8 cellular contexts compared by ENCODE assay signal in the genomic region with DNA sequence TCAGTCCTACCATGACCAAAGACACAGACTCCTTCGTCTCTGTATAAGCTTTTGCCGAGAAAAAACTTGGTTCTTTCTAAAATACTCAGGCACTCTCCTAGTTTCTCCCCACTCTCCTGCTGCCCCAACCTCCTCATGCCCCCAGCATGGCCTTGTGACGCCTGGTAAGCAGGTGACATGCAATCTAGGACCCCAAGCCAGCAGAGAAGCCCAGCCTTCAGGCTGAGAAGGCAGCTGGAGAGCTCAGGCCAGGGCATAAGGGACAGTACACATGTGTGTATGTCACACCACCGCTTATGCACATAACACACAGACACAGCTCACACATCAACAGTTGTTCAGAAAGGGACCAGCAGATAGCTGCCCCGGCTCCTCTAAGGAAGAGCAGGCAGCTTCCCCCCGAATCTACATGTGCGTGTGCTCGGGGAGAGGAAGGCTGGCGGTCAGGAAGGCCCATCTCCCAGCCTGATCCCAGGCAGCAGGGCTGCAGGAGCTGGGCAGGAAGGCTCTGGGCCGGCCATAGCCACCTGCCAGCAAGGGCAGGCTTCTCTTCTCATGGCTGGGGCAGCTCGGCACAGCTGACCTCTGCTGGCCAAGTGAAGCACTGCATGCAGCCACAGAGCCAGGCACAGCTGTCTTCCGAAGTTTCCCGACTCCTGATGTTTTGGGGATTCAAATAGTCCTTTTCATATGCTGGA.
A peak's percentile ranks its signal among the peaks of the same experiment; 100 is the strongest.
DNase-seq lines count a peak whose midpoint lies in the region; ATAC-seq and TF ChIP-seq lines count a peak whose summit lies in the region.

No MANE protein-coding gene starts in this region.

- no peak overlapping the region for H3K4me3 ChIP-seq in brain microvascular endothelial cell (ENCODE audit: low read depth, low read length)

- peak; percentile 100 for TF ChIP-seq CTCF in VCaP (conservative IDR thresholded peaks at IDR 0.05)
- peak; percentile 99 for TF ChIP-seq CTCF in brain microvascular endothelial cell (IDR thresholded peaks at IDR 0.05; ENCODE audit: low read depth, low read length, missing control alignments)

- in situ Hi-C loops in brain microvascular endothelial cell (cut with HindIII; ENCODE audit: low pct_ligation_motif_present, low sequenced_read_pairs), result no loop called here

- peaks cover 58% of the 10 kb centered on the region for H3K36me3 ChIP-seq in brain microvascular endothelial cell (replicated peaks)

- DNase-seq in DMS 273 (lab: John Stamatoyannopoulos, UW; ENCODE audit: unreplicated experiment) (peak; percentile 90), NCI-H1105 treated with DMSO at 0.1 percent for 48 hours (lab: John Stamatoyannopoulos, UW) (peak; percentile 35), brain microvascular endothelial cell (peak; percentile 43), inferior parietal cortex (ENCODE audit: extremely low spot score) (peak; percentile 71)
- DNase-seq in stimulated activated CD4-positive, alpha-beta T cell treated with anti-CD3 and anti-CD28 coated beads, Interleukin-15, amount 100 ng/mL, for 48 hours (ENCODE audit: low read depth in 2 of 2), result peak; percentile 22 to 50

- H3K27ac ChIP-seq in VCaP (peak overlapping the region; percentile 38; the same call in 1 of the 2 replicates), brain microvascular endothelial cell (no peak overlapping the region)

- ATAC-seq in GM21723 (IDR thresholded peaks at IDR 0.05; ENCODE audit: unreplicated experiment), result peak; percentile 80
- no peak for ATAC-seq in GM18520 (IDR thresholded peaks at IDR 0.05; ENCODE audit: unreplicated experiment)

- H3K27me3 ChIP-seq in brain microvascular endothelial cell (replicated peaks), result no peaks in the 10 kb centered on the region

Comparison
In these comparisons a context has a peak if more than half of its experiments do, and no peak if none do; other contexts are left out.
1. DNase-seq: peak in every context shown above with its lines; median percentile 90 in DMS 273; 71 in inferior parietal cortex; 43 in brain microvascular endothelial cell; 36 in stimulated activated CD4-positive, alpha-beta T cell treated with anti-CD3 and anti-CD28 coated beads, Interleukin-15, amount 100 ng/mL, for 48 hours; 35 in NCI-H1105 treated with DMSO at 0.1 percent for 48 hours.